ENCODE assay signal across 36 cellular contexts in the genomic region with DNA sequence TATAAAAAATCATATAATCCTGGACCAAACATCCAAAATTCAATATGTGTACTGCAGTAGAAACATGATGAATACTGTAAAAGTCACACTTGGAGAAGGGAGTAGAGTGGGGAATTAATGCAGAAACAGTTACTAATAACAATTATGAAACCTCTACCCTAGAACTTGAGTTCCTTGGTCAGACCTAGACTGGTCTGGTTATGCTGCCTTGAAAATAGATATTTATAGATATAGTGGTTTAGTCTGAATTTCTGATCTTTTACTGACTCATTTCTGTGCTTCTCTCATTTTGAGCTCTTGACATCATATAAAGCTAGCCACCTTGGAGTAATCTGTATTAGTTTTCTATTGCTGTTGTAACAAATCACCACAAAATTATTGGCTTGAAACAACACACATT.
"Had no signal": no experiment of that assay in that cellular context is flagged by ENCODE, and none has a peak within 500 bp of the region (broad histone marks: within the 10 kb centered on the region; RNA-seq: fewer than 3 reads in every experiment).

No MANE protein-coding gene starts in this region.

- H3K4me1 ChIP-seq: adrenal gland, body of pancreas, breast epithelium had no signal

- H3K36me3 ChIP-seq: adrenal gland, brain microvascular endothelial cell, breast epithelium had no signal

- H3K36me3 Mint-ChIP-seq: activated CD4-positive, alpha-beta memory T cell treated with anti-CD3 and anti-CD28 coated beads for 36 hours; activated naive CD8-positive, alpha-beta T cell treated with anti-CD3 and anti-CD28 coated beads for 36 hours had no signal

- DNase-seq: activated B cell treated with CpG ODN at 0.5 μM for 24 hours; activated CD4-positive, alpha-beta memory T cell treated with anti-CD3 and anti-CD28 coated beads for 36 hours; activated CD4-positive, alpha-beta T cell treated with anti-CD3 and anti-CD28 coated beads for 4 hours; activated CD4-positive, alpha-beta T cell treated with anti-CD3 and anti-CD28 coated beads, Interleukin-2, amount 10 ng/mL, durations not matched to agents 24 days and 14 days; activated CD4-positive, alpha-beta T cell treated with anti-CD3 and anti-CD28 coated beads, Interleukin-2, amount 50 U/mL, for 1 hour; activated CD4-positive, alpha-beta T cell treated with anti-CD3 and anti-CD28 coated beads, Interleukin-2, amount 50 U/mL, for 4 hours; activated CD4-positive, CD25-positive, alpha-beta regulatory T cell treated with anti-CD3 and anti-CD28 coated beads, Interleukin-2, amount 50 U/mL, for 72 hours; activated CD8-positive, alpha-beta memory T cell treated with anti-CD3 and anti-CD28 coated beads, Interleukin-2, amount 50 U/mL, for 4 hours; activated CD8-positive, alpha-beta T cell treated with anti-CD3 and anti-CD28 coated beads for 36 hours; activated effector memory CD4-positive, alpha-beta T cell treated with anti-CD3 and anti-CD28 coated beads, Interleukin-2, amount 50 U/mL, for 16 hours; activated gamma-delta T cell treated with Interleukin-2 at 50 U/mL for 16 hours; activated naive CD4-positive, alpha-beta T cell; activated naive CD4-positive, alpha-beta T cell treated with anti-CD3 and anti-CD28 coated beads for 36 hours; activated naive CD4-positive, alpha-beta T cell treated with anti-CD3 and anti-CD28 coated beads, Interleukin-2, amount 50 U/mL, for 16 hours; activated naive CD8-positive, alpha-beta T cell treated with anti-CD3 and anti-CD28 coated beads for 36 hours; activated T-cell treated with anti-CD3 and anti-CD28 coated beads for 4 hours; activated T-cell treated with anti-CD3 and anti-CD28 coated beads, Interleukin-2, amount 50 U/mL, for 1 hour; activated T-cell treated with anti-CD3 and anti-CD28 coated beads, Interleukin-2, amount 50 U/mL, for 4 hours; activated T-cell treated with anti-CD3 and anti-CD28 coated beads, Interleukin-2, amount 50 U/mL, for 72 hours; adrenal gland; amniotic stem cell; aorta; body of pancreas; brain microvascular endothelial cell; central memory CD4-positive, alpha-beta T cell; T-helper 2 cell; T-helper 9 cell had no signal

- H3K27me3 Mint-ChIP-seq: activated B cell treated with CpG ODN at 0.5 μM for 24 hours; activated CD4-positive, alpha-beta memory T cell treated with anti-CD3 and anti-CD28 coated beads for 36 hours; activated CD4-positive, alpha-beta T cell treated with anti-CD3 and anti-CD28 coated beads, Interleukin-2, amount 10 ng/mL, durations not matched to agents 24 days and 14 days; activated CD8-positive, alpha-beta T cell treated with anti-CD3 and anti-CD28 coated beads for 36 hours; activated naive CD8-positive, alpha-beta T cell treated with anti-CD3 and anti-CD28 coated beads for 36 hours; activated T-helper 17 cell treated with anti-CD3 and anti-CD28 coated beads, Interleukin-2, amount 50 U/mL, for 72 hours had no signal

- H3K27me3 ChIP-seq: adrenal gland, body of pancreas, brain microvascular endothelial cell, breast epithelium had no signal

- H3K27ac ChIP-seq: adrenal gland, body of pancreas, brain microvascular endothelial cell, breast epithelium, VCaP had no signal

- H3K27ac Mint-ChIP-seq: activated B cell treated with CpG ODN at 0.5 μM for 24 hours; activated CD4-positive, alpha-beta memory T cell treated with anti-CD3 and anti-CD28 coated beads for 36 hours; activated CD4-positive, alpha-beta T cell treated with anti-CD3 and anti-CD28 coated beads, Interleukin-2, amount 10 ng/mL, durations not matched to agents 24 days and 14 days; activated CD8-positive, alpha-beta T cell treated with anti-CD3 and anti-CD28 coated beads for 36 hours; activated naive CD4-positive, alpha-beta T cell treated with anti-CD3 and anti-CD28 coated beads for 36 hours; activated naive CD4-positive, alpha-beta T cell treated with anti-CD3 and anti-CD28 coated beads, Interleukin-2, amount 50 U/mL, for 72 hours; activated naive CD8-positive, alpha-beta T cell treated with anti-CD3 and anti-CD28 coated beads for 36 hours; activated T-cell treated with anti-CD3 and anti-CD28 coated beads, Interleukin-2, amount 50 U/mL, for 72 hours; activated T-helper 1 cell treated with anti-CD3 and anti-CD28 coated beads, Interleukin-12 subunit alpha, Interleukin-12 subunit beta, Interleukin-2, Interleukin-4 antibody, amounts not matched to agents 30 ng/mL and 10 ng/mL and 1 ng/mL, durations not matched to agents 14 hours and 24 hours and 36 hours; activated T-helper 17 cell treated with anti-CD3 and anti-CD28 coated beads, Interleukin-2, amount 50 U/mL, for 72 hours; T-helper 2 cell treated with Interferon-gamma antibody and Interleukin-4, amounts not matched to agents 5 μg/mL and 100 μg/mL, for 36 hours had no signal

- H3K4me3 Mint-ChIP-seq: activated B cell treated with CpG ODN at 0.5 μM for 24 hours; activated CD4-positive, alpha-beta memory T cell treated with anti-CD3 and anti-CD28 coated beads for 36 hours; activated CD4-positive, alpha-beta T cell treated with anti-CD3 and anti-CD28 coated beads, Interleukin-2, amount 10 ng/mL, durations not matched to agents 24 days and 14 days; activated CD8-positive, alpha-beta T cell treated with anti-CD3 and anti-CD28 coated beads for 36 hours; activated naive CD4-positive, alpha-beta T cell treated with anti-CD3 and anti-CD28 coated beads for 36 hours; activated naive CD8-positive, alpha-beta T cell treated with anti-CD3 and anti-CD28 coated beads for 36 hours; activated T-cell treated with anti-CD3 and anti-CD28 coated beads, Interleukin-2, amount 50 U/mL, for 4 hours; activated T-cell treated with anti-CD3 and anti-CD28 coated beads, Interleukin-2, amount 50 U/mL, for 72 hours; activated T-helper 1 cell treated with anti-CD3 and anti-CD28 coated beads, Interleukin-12 subunit alpha, Interleukin-12 subunit beta, Interleukin-2, Interleukin-4 antibody, amounts not matched to agents 30 ng/mL and 10 ng/mL and 1 ng/mL, durations not matched to agents 14 hours and 24 hours and 36 hours; activated T-helper 17 cell treated with anti-CD3 and anti-CD28 coated beads, Interleukin-2, amount 50 U/mL, for 72 hours; T-helper 2 cell treated with Interferon-gamma antibody and Interleukin-4, amounts not matched to agents 5 μg/mL and 100 μg/mL, for 36 hours had no signal

- ATAC-seq: activated CD8-positive, alpha-beta T cell treated with anti-CD3 and anti-CD28 coated beads for 36 hours; activated naive CD4-positive, alpha-beta T cell treated with anti-CD3 and anti-CD28 coated beads, Interleukin-2, amount 50 U/mL, for 72 hours; activated T-cell treated with anti-CD3 and anti-CD28 coated beads, Interleukin-2, amount 50 U/mL, for 4 hours; activated T-cell treated with anti-CD3 and anti-CD28 coated beads, Interleukin-2, amount 50 U/mL, for 72 hours; activated T-helper 17 cell treated with anti-CD3 and anti-CD28 coated beads, Interleukin-2, amount 50 U/mL, for 72 hours; body of pancreas had no signal

- H3K9me3 ChIP-seq: adrenal gland, body of pancreas, breast epithelium had no signal

- H3K4me1 Mint-ChIP-seq: activated B cell treated with CpG ODN at 0.5 μM for 24 hours; activated CD4-positive, alpha-beta T cell treated with anti-CD3 and anti-CD28 coated beads, Interleukin-2, amount 10 ng/mL, durations not matched to agents 24 days and 14 days; activated naive CD8-positive, alpha-beta T cell treated with anti-CD3 and anti-CD28 coated beads for 36 hours; activated T-helper 17 cell treated with anti-CD3 and anti-CD28 coated beads, Interleukin-2, amount 50 U/mL, for 72 hours had no signal

- FAIRE-seq: astrocyte, colon, TTC549 had no signal

- H3K9me3 Mint-ChIP-seq: activated B cell treated with CpG ODN at 0.5 μM for 24 hours had no signal

- H3K4me3 ChIP-seq: adrenal gland, body of pancreas, breast epithelium had no signal
